In genomic region chr2:190887089-190887488, GRCh38 we compare ENCODE assay signal across 8 cellular contexts. TPM values are rescaled to one million over a fixed set of nuclear protein-coding genes. Genes with fewer than 3 reads are reported as not detected.
A peak's percentile ranks its signal among the peaks of the same experiment; 100 is the strongest.
DNase-seq lines count a peak whose midpoint lies in the region; ATAC-seq lines count a peak whose summit lies in the region.

No MANE protein-coding gene starts in this region.

- no peak overlapping the region for H2BK15ac ChIP-seq in mesenchymal stem cell (ENCODE audit: low read depth, poor library complexity, severe bottlenecking)

- no peaks in the 10 kb centered on the region for H3K79me1 ChIP-seq in mesenchymal stem cell (replicated peaks; ENCODE audit: low read length, poor library complexity, severe bottlenecking)

- no peak overlapping the region for H2BK120ac ChIP-seq in mesenchymal stem cell (ENCODE audit: low read depth, low read length)

- H3K9me3 Mint-ChIP-seq in CD8-positive, alpha-beta memory T cell: no peaks in the 10 kb centered on the region
- H3K9me3 Mint-ChIP-seq in effector memory CD8-positive, alpha-beta T cell: no peaks in the 10 kb centered on the region

- H3K14ac ChIP-seq in mesenchymal stem cell (ENCODE audit: low read length in 2 of 2): no peak overlapping the region

- H3K9me3 ChIP-seq in CD8-positive, alpha-beta memory T cell (ENCODE audit: low read length): no peaks in the 10 kb centered on the region
- H3K9me3 ChIP-seq in mesenchymal stem cell (ENCODE audit: control insufficient read depth, low read length): no peaks in the 10 kb centered on the region

- H2AFZ ChIP-seq in mesenchymal stem cell (ENCODE audit: low read depth, low read length): no peak overlapping the region

- WGBS in mesenchymal stem cell: no CpG with 5 or more reads among the region's 2 CpGs

- no peaks in the 10 kb centered on the region for H3K36me3 ChIP-seq in CD8-positive, alpha-beta memory T cell (ENCODE audit: insufficient read depth, low read length)
- peaks cover 7 to 11% of the 10 kb centered on the region in 2 experiments for H3K36me3 ChIP-seq in mesenchymal stem cell (ENCODE audit: control insufficient read depth in 1 of 2, insufficient read depth in 2 of 2, low read depth in 1 of 2, low read length in 2 of 2)

- no peak overlapping the region for H4K8ac ChIP-seq in mesenchymal stem cell (ENCODE audit: low read length)

- no peak overlapping the region for H2BK12ac ChIP-seq in mesenchymal stem cell (ENCODE audit: low read length in 2 of 2)

- H3K36me3 Mint-ChIP-seq in CD8-positive, alpha-beta memory T cell: peaks cover 0 to 52% (median 9%) of the 10 kb centered on the region in 3 donors
- H3K36me3 Mint-ChIP-seq in effector memory CD8-positive, alpha-beta T cell (ENCODE audit: insufficient read depth): peaks cover 58% of the 10 kb centered on the region

- no peak overlapping the region for H3K4me3 ChIP-seq in CD8-positive, alpha-beta memory T cell (ENCODE audit: low read length)
- H3K4me3 ChIP-seq in mesenchymal stem cell (ENCODE audit: insufficient read depth in 1 of 2, low read depth in 1 of 2, low read length in 2 of 2): no peak overlapping the region

- CTCF ChIA-PET in CD8-positive, alpha-beta memory T cell (lab: Charles Lee): interaction anchor here (0.7 to 2.5 kb wide), 3 partner anchors 14 to 60 kb away, joined by 3 to 13 read pairs (median 4); no protein-coding TSS in a partner anchor

- POLR2A ChIA-PET in CD8-positive, alpha-beta memory T cell (lab: Charles Lee): interaction anchor here (0.6 to 1.5 kb wide), 4 partner anchors 46 to 153 kb away, joined by 3 to 4 read pairs (median 3); no protein-coding TSS in a partner anchor

- H2BK5ac ChIP-seq in mesenchymal stem cell (ENCODE audit: low read depth, low read length, poor library complexity, severe bottlenecking): no peak overlapping the region

- no peak overlapping the region for H3K9ac ChIP-seq in mesenchymal stem cell (ENCODE audit: low read length)

- no peak overlapping the region for H2AK5ac ChIP-seq in mesenchymal stem cell (ENCODE audit: low read length, severe bottlenecking)

- H3K18ac ChIP-seq in mesenchymal stem cell (ENCODE audit: low read depth in 1 of 2, low read length in 2 of 2): no peak overlapping the region

- H4K91ac ChIP-seq in mesenchymal stem cell (ENCODE audit: low read length): no peak overlapping the region

- no peaks in the 10 kb centered on the region for H3K27me3 Mint-ChIP-seq in CD8-positive, alpha-beta memory T cell
- H3K27me3 Mint-ChIP-seq in effector memory CD8-positive, alpha-beta T cell: no peaks in the 10 kb centered on the region

- H3K27ac ChIP-seq in CD8-positive, alpha-beta memory T cell (ENCODE audit: low read depth, low read length): no peak overlapping the region
- H3K27ac ChIP-seq in mesenchymal stem cell (ENCODE audit: low read length, poor library complexity, severe bottlenecking): no peak overlapping the region

- peaks cover 74 to 97% (median 90%) of the 10 kb centered on the region in 3 donors for H3K4me1 Mint-ChIP-seq in CD8-positive, alpha-beta memory T cell
- H3K4me1 Mint-ChIP-seq in effector memory CD8-positive, alpha-beta T cell (ENCODE audit: low read depth in 2 of 2): peaks cover 44 to 64% of the 10 kb centered on the region in 2 donors

- no peak overlapping the region for H3K23ac ChIP-seq in mesenchymal stem cell (ENCODE audit: low read length in 2 of 2)

- H3K4me3 Mint-ChIP-seq in CD8-positive, alpha-beta memory T cell: peak overlapping the region in 5 of 7 donors; percentile 63 to 76 (median 68)
- H3K4me3 Mint-ChIP-seq in effector memory CD8-positive, alpha-beta T cell: peak overlapping the region; percentile 7 to 98

- H3K27ac Mint-ChIP-seq in CD8-positive, alpha-beta memory T cell: peak overlapping the region in 2 of 8 donors; percentile 44 to 77
- H3K27ac Mint-ChIP-seq in effector memory CD8-positive, alpha-beta T cell: peak overlapping the region; percentile 34 to 74

- no peak for DNase-seq in CD8-positive, alpha-beta memory T cell
- no peak for DNase-seq in effector memory CD8-positive, alpha-beta T cell
- DNase-seq in mesenchymal stem cell (no peak), NCI-H146 (lab: John Stamatoyannopoulos, UW) (no peak), GM19240 (ENCODE audit: insufficient read length, low spot score) (no peak)
- DNase-seq in stimulated activated CD4-positive, alpha-beta T cell treated with anti-CD3 and anti-CD28 coated beads, Interleukin-4, amount 100 ng/mL, for 24 hours: no peak

- H3K4me2 ChIP-seq in mesenchymal stem cell (ENCODE audit: low read length, poor library complexity, severe bottlenecking): no peak overlapping the region

- H3K4me1 ChIP-seq in CD8-positive, alpha-beta memory T cell (ENCODE audit: insufficient read depth, low read length): peaks cover 80% of the 10 kb centered on the region
- peaks cover 3% of the 10 kb centered on the region for H3K4me1 ChIP-seq in mesenchymal stem cell (ENCODE audit: control insufficient read depth, insufficient read depth, low read depth, low read length)

- no peak overlapping the region for H3K4ac ChIP-seq in mesenchymal stem cell (ENCODE audit: low read depth in 1 of 2, low read length in 2 of 2)

- ATAC-seq in GM19438 (IDR thresholded peaks at IDR 0.05; ENCODE audit: low read depth, unreplicated experiment) (peak; percentile 60), HG03378 (IDR thresholded peaks at IDR 0.05; ENCODE audit: unreplicated experiment) (peak; percentile 73)
- no peak for ATAC-seq in effector memory CD8-positive, alpha-beta T cell (replicated peaks)

- H3K27me3 ChIP-seq in CD8-positive, alpha-beta memory T cell (ENCODE audit: insufficient read depth, low read length, poor library complexity, severe bottlenecking): no peaks in the 10 kb centered on the region
- H3K27me3 ChIP-seq in mesenchymal stem cell (ENCODE audit: control insufficient read depth in 1 of 2, insufficient read depth in 1 of 2, low read length in 2 of 2): no peaks in the 10 kb centered on the region

RNA-seq across cellular contexts. Expression of gene GLS, which starts 6.5 kb away (rescaled TPM):
- 100 to 1,000 TPM; 209 to 222 TPM for total RNA-seq in CD8-positive, alpha-beta memory T cell
- polyA plus RNA-seq in CD8-positive, alpha-beta memory T cell: 50.9 TPM
- polyA plus RNA-seq in mesenchymal stem cell (2013, experiment 1 of 2): 33.6 TPM
- 34.7 TPM for polyA plus RNA-seq in mesenchymal stem cell (2013, experiment 2 of 2)
